2 cellular contexts compared by ENCODE assay signal in genomic region chr6:47070461-47070860, GRCh38.
TF ChIP-seq lines count a peak whose summit lies in the region.

No MANE protein-coding gene starts in this region.

TF ChIP-seq in HepG2, 621 proteins besides CTCF, POLR2A, EP300 and RAD21:
- TF ChIP-seq MYC (CRISPR knock-in tag; IDR thresholded peaks at IDR 0.05; ENCODE audit: borderline replicate concordance), result no peak
- no peak for TF ChIP-seq ZNF12 (CRISPR knock-in tag; IDR thresholded peaks at IDR 0.05)
- TF ChIP-seq NFE2L2 (IDR thresholded peaks at IDR 0.05; ENCODE audit: low read length), result peak; percentile 62

TF ChIP-seq in HCT116, 20 proteins besides CTCF, POLR2A, EP300 and RAD21:
- no peak for TF ChIP-seq CBX3 (IDR thresholded peaks at IDR 0.05; ENCODE audit: low read depth)
- TF ChIP-seq POLR2AphosphoS5 (IDR thresholded peaks at IDR 0.05; ENCODE audit: low read depth, low read length), result no peak
- TF ChIP-seq ZFX (IDR thresholded peaks at IDR 0.05), result no peak
- TF ChIP-seq SP1 (IDR thresholded peaks at IDR 0.05; ENCODE audit: low read depth), result no peak
- no peak for TF ChIP-seq MAX (IDR thresholded peaks at IDR 0.05)
- no peak for TF ChIP-seq ELF1 (IDR thresholded peaks at IDR 0.05; ENCODE audit: borderline replicate concordance, low read depth)
- no peak for TF ChIP-seq EGR1 (IDR thresholded peaks at IDR 0.05; ENCODE audit: low read depth)
- no peak for TF ChIP-seq EZH2phosphoT487 (IDR thresholded peaks at IDR 0.05; ENCODE audit: borderline replicate concordance)
- TF ChIP-seq CEBPB (IDR thresholded peaks at IDR 0.05; ENCODE audit: low read depth), result no peak
